ENCODE assay signal across 12 cellular contexts in genomic region chr14:70803321-70804110, GRCh38. TPM values are rescaled to one million over a fixed set of nuclear protein-coding genes. Genes with fewer than 3 reads are reported as not detected.
DNase-seq lines count a peak whose midpoint lies in the region; ATAC-seq lines count a peak whose summit lies in the region.
"Had no signal": no experiment of that assay in that cellular context is flagged by ENCODE, and none has a peak within 500 bp of the region (broad histone marks: within the 10 kb centered on the region; RNA-seq: fewer than 3 reads in every experiment).

No MANE protein-coding gene starts in this region.

- peak; percentile 57 for ATAC-seq in GM18861 (IDR thresholded peaks at IDR 0.05; ENCODE audit: unreplicated experiment)
- ATAC-seq in GM21786 (IDR thresholded peaks at IDR 0.05; ENCODE audit: unreplicated experiment) = peak; percentile 65
- peak; percentile 73 for ATAC-seq in HG03439 (IDR thresholded peaks at IDR 0.05; ENCODE audit: unreplicated experiment)
- ATAC-seq in left lobe of liver = peak; percentile 38

- DNase-seq in left lobe of liver (ENCODE audit: low spot score) = no peak
- no peak for DNase-seq in NCI-H1417 (lab: John Stamatoyannopoulos, UW)
- DNase-seq in NCI-H226 = no peak
- no peak for DNase-seq in NCI-H1092 treated with DMSO at 0.1 percent for 48 hours (lab: John Stamatoyannopoulos, UW)
- no peak for DNase-seq in NCI-H2227 (lab: John Stamatoyannopoulos, UW; ENCODE audit: unreplicated experiment)
- DNase-seq: activated T-cell treated with anti-CD3 and anti-CD28 coated beads, Interleukin-2, amount 50 U/mL, for 1 hour; DMS 273 treated with DMSO at 0.1 percent for 48 hours; KG1; OCI-M1 had no signal

RNA-seq across cellular contexts. Expression of gene MAP3K9, which starts 5.8 kb away (rescaled TPM):
- total RNA-seq in left lobe of liver = 3.1 TPM
